14 cellular contexts compared by ENCODE assay signal in genomic region chr5:83925321-83925877, GRCh38.
DNase-seq lines count a peak whose midpoint lies in the region; ATAC-seq and TF ChIP-seq lines count a peak whose summit lies in the region.
"Had no signal": no experiment of that assay in that cellular context is flagged by ENCODE, and none has a peak within 500 bp of the region (broad histone marks: within the 10 kb centered on the region; RNA-seq: fewer than 3 reads in every experiment).

No MANE protein-coding gene starts in this region.

- DNase-seq in GM23248 (peak; percentile 70), glomerular visceral epithelial cell (ENCODE audit: extremely low spot score) (peak; percentile 98), renal cortical epithelial cell (ENCODE audit: low read depth) (peak; percentile 16), ascending aorta (ENCODE audit: low spot score in 2 of 2) (no peak), MV-4-11 (lab: John Stamatoyannopoulos, UW) (no peak)
- DNase-seq: DMS 273 treated with DMSO at 0.1 percent for 48 hours; effector memory CD4-positive, alpha-beta T cell; heart left ventricle; testis had no signal

- H3K9ac ChIP-seq in GM23248, result peak overlapping the region; percentile 14; the same call in 1 of the 2 replicates

- H3K4me1 ChIP-seq in GM23248 (ENCODE audit: insufficient read depth) (peaks cover 39% of the 10 kb centered on the region), ascending aorta (no peaks in the 10 kb centered on the region)
- H3K4me1 ChIP-seq: testis had no signal

- H3K4me3 ChIP-seq in GM23248 (peak overlapping the region; percentile 31), ascending aorta (no peak overlapping the region)
- H3K4me3 ChIP-seq: GM12878, heart left ventricle, testis had no signal

- no peaks in the 10 kb centered on the region for H3K9me3 ChIP-seq in GM23248 (ENCODE audit: low read depth)
- no peaks in the 10 kb centered on the region for H3K9me3 ChIP-seq in ascending aorta
- H3K9me3 ChIP-seq: testis had no signal

- no peaks in the 10 kb centered on the region for H3K9me2 ChIP-seq in GM23248 (ENCODE audit: insufficient read depth)

- WGBS in GM23248 (ENCODE audit: low coverage in 1 of 2, low lambda C conversion rate in 2 of 2, missing lambda C conversion rate in 2 of 2), 2 experiments, result 19% methylated on average over 4 of the region's 4 CpGs

- TF ChIP-seq CTCF in ascending aorta (IDR thresholded peaks at IDR 0.05), result no peak

- intact Hi-C loops in ascending aorta (cut with DNase I), result loop anchor here (5.0 to 10.0 kb wide), 3 partner anchors 198 to 459 kb away; partner anchors contain the start of gene EDIL3

- H3K27ac ChIP-seq in GM23248 (peak overlapping the region; percentile 69), ascending aorta (no peak overlapping the region)
- H3K27ac ChIP-seq: testis had no signal

- in situ Hi-C loops in GM23248 (cut with MboI), result loop anchor here (10.0 kb wide), 1 partner anchor 329 kb away; no protein-coding TSS in a partner anchor

- peak overlapping the region; percentile 44 for H3K4me2 ChIP-seq in GM23248 (ENCODE audit: unreplicated experiment)

- peak overlapping the region; percentile 57; the same call in 1 of the 2 replicates for H2AFZ ChIP-seq in GM23248

- ATAC-seq in SK-N-SH treated with all-trans-retinoic acid at 6 μM for 48 hours (peak; percentile 88), GM18519 (IDR thresholded peaks at IDR 0.05; ENCODE audit: low FRiP score, unreplicated experiment) (no peak), GM18870 (IDR thresholded peaks at IDR 0.05; ENCODE audit: unreplicated experiment) (no peak)
- ATAC-seq: activated naive CD4-positive, alpha-beta T cell treated with anti-CD3 and anti-CD28 coated beads, Interleukin-2, amount 50 U/mL, for 72 hours; GM12878 had no signal

- no peaks in the 10 kb centered on the region for H4K20me1 ChIP-seq in GM23248 (ENCODE audit: insufficient read depth)

- no peaks in the 10 kb centered on the region for H3K79me2 ChIP-seq in GM23248 (ENCODE audit: insufficient read depth)

- peaks cover 37% of the 10 kb centered on the region for H3F3A ChIP-seq in GM23248 (ENCODE audit: insufficient read depth)

- H3K36me3 ChIP-seq in GM23248 (ENCODE audit: low read depth) (no peaks in the 10 kb centered on the region), ascending aorta (no peaks in the 10 kb centered on the region)
- H3K36me3 ChIP-seq: heart left ventricle had no signal

- no peaks in the 10 kb centered on the region for H3K27me3 ChIP-seq in GM23248 (replicated peaks; ENCODE audit: insufficient read depth)
- no peaks in the 10 kb centered on the region for H3K27me3 ChIP-seq in ascending aorta
- H3K27me3 ChIP-seq: heart left ventricle, testis had no signal

TF ChIP-seq in SK-N-SH treated with all-trans-retinoic acid at 6 μM for 48 hours, 23 proteins besides CTCF, POLR2A, EP300 and RAD21:
- TF ChIP-seq ZFP30 (CRISPR knock-in tag; IDR thresholded peaks at IDR 0.05), result no peak

Comparison
In these comparisons a context has a peak if more than half of its experiments do, and no peak if none do; other contexts are left out.
1. DNase-seq: peak in GM23248 (single experiment), glomerular visceral epithelial cell (single experiment) and renal cortical epithelial cell (single experiment); none in ascending aorta (0 of 2) and MV-4-11 (single experiment).